19 cellular contexts compared by ENCODE assay signal in the genomic region with DNA sequence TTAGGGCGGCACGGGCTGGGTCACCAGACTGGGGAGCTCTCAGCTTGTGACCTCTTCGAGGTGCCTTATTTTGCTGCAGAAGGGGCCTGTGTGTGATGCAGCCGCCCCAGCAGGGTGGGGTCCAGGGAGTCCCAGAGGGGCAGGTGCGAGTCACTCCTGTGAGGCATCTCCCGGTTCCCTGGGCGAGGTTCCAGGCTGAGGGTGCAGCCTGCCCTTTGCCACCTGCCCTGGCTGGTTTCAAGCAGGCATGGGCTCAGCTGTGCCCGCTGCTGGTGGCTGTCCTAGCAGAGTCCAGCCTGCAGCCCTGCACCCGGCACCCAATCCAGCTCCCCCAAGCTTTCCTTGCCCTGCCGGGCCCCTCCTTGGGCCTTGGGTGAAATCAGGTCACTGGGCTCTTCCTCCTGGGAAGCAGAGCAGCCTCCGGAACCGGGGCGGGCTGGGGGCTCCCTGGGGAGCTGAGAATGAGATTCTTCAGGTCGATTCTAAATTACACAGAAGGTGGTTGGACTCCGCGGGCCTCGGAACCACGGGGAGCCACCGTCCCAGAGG.
DNase-seq lines count a peak whose midpoint lies in the region; ATAC-seq and TF ChIP-seq lines count a peak whose summit lies in the region.
"Had no signal": no experiment of that assay in that cellular context is flagged by ENCODE, and none has a peak within 500 bp of the region (broad histone marks: within the 10 kb centered on the region; RNA-seq: fewer than 3 reads in every experiment).

No MANE protein-coding gene starts in this region.

- TF ChIP-seq CTCF in HEK293 (tag by site-specific recombination; IDR thresholded peaks at IDR 0.05) (no peak), endodermal cell (conservative IDR thresholded peaks at IDR 0.05) (no peak)

- CTCF ChIA-PET in HEK293 (lab: Yijun Ruan, JAX) = interaction anchor here (0.6 to 0.7 kb wide), 2 partner anchors 43 to 333 kb away, joined by 3 to 4 read pairs; no protein-coding TSS in a partner anchor

- ATAC-seq in HG03378 (IDR thresholded peaks at IDR 0.05; ENCODE audit: unreplicated experiment) = no peak
- ATAC-seq: natural killer cell treated with Interleukin-12 subunit alpha and Interleukin-12 subunit beta and Interleukin-15 and Interleukin-18, amount 100 ng/mL, for 72 hours; stimulated activated naive CD8-positive, alpha-beta T cell treated with anti-CD3 and anti-CD28 coated beads, Interleukin-15, Interleukin-2, amounts not matched to agents 100 U/mL and 50 U/mL, for 24 hours; T-cell had no signal

- H3K9me3 Mint-ChIP-seq in endodermal cell = no peaks in the 10 kb centered on the region
- H3K9me3 Mint-ChIP-seq: CD4-positive, CD25-positive, alpha-beta regulatory T cell; immature natural killer cell; natural killer cell treated with Interleukin-12 subunit alpha and Interleukin-12 subunit beta and Interleukin-15 and Interleukin-18, amount 100 ng/mL, for 72 hours; T-cell had no signal

- 85 to 89% methylated on average over 16 to 19 of the region's 19 CpGs for WGBS in endodermal cell (ENCODE audit: insufficient coverage in 1 of 2, insufficient read length in 1 of 2), 2 experiments

- H3K27ac ChIP-seq in HEK293 (ENCODE audit: extremely low read depth, low read depth, low read length) (no peak overlapping the region), endodermal cell (ENCODE audit: low read depth, low read length) (no peak overlapping the region)

- H3K36me3 ChIP-seq in HEK293 (ENCODE audit: control insufficient read depth in 2 of 2, insufficient read depth in 1 of 2, low read length in 2 of 2) = no peaks in the 10 kb centered on the region
- no peaks in the 10 kb centered on the region for H3K36me3 ChIP-seq in endodermal cell (ENCODE audit: control insufficient read depth, insufficient read depth, low read length)
- H3K36me3 ChIP-seq: tibial artery had no signal

- no peak overlapping the region for H3K4me3 Mint-ChIP-seq in endodermal cell
- H3K4me3 Mint-ChIP-seq: activated naive CD8-positive, alpha-beta T cell; CD4-positive, CD25-positive, alpha-beta regulatory T cell; immature natural killer cell; natural killer cell treated with Interleukin-12 subunit alpha and Interleukin-12 subunit beta and Interleukin-15 and Interleukin-18, amount 100 ng/mL, for 72 hours; T-cell had no signal

- H3K27ac Mint-ChIP-seq in endodermal cell = no peak overlapping the region
- H3K27ac Mint-ChIP-seq: activated naive CD8-positive, alpha-beta T cell; CD4-positive, CD25-positive, alpha-beta regulatory T cell; immature natural killer cell; natural killer cell treated with Interleukin-12 subunit alpha and Interleukin-12 subunit beta and Interleukin-15 and Interleukin-18, amount 100 ng/mL, for 72 hours; T-cell had no signal

- no peak overlapping the region for H3K9ac ChIP-seq in endodermal cell (ENCODE audit: extremely low read depth, low read length, poor library complexity, severe bottlenecking)

- H3K27me3 Mint-ChIP-seq in endodermal cell (ENCODE audit: insufficient read depth) = peaks cover 4% of the 10 kb centered on the region
- H3K27me3 Mint-ChIP-seq: activated naive CD8-positive, alpha-beta T cell; CD4-positive, CD25-positive, alpha-beta regulatory T cell; natural killer cell treated with Interleukin-12 subunit alpha and Interleukin-12 subunit beta and Interleukin-15 and Interleukin-18, amount 100 ng/mL, for 72 hours had no signal

- no peaks in the 10 kb centered on the region for H3K4me1 Mint-ChIP-seq in endodermal cell

- POLR2A ChIA-PET in HEK293 (lab: Yijun Ruan, JAX) = no interaction called here

- no peaks in the 10 kb centered on the region for H3K27me3 ChIP-seq in endodermal cell (ENCODE audit: control insufficient read depth, insufficient read depth, low read length, poor library complexity, severe bottlenecking)

- H3K4me1 ChIP-seq in HEK293 (ENCODE audit: control insufficient read depth, insufficient read depth, low read length) = no peaks in the 10 kb centered on the region
- H3K4me1 ChIP-seq in endodermal cell (ENCODE audit: control insufficient read depth, insufficient read depth, low read length) = no peaks in the 10 kb centered on the region

- H3K9me3 ChIP-seq in HEK293 (ENCODE audit: control insufficient read depth, insufficient read depth, low read depth, low read length) (no peaks in the 10 kb centered on the region), endodermal cell (ENCODE audit: control insufficient read depth, low read length) (no peaks in the 10 kb centered on the region)
- H3K9me3 ChIP-seq: tibial artery had no signal

- DNase-seq in A172 (ENCODE audit: low spot score) (peak; percentile 21), endodermal cell (peak; percentile 38), mucosa of gallbladder (ENCODE audit: low spot score) (peak; percentile 81), NCI-H345 (lab: John Stamatoyannopoulos, UW) (no peak), SKM-1 treated with dmso at 0.1 percent for 144 hours (lab: John Stamatoyannopoulos, UW; ENCODE audit: unreplicated experiment) (no peak), NCI-H82 (lab: John Stamatoyannopoulos, UW) (no peak)
- DNase-seq: activated CD4-positive, alpha-beta T cell treated with anti-CD3 and anti-CD28 coated beads for 48 hours; CD4-positive, CD25-positive, alpha-beta regulatory T cell; immature natural killer cell; NCI-H1930; NCI-H510A treated with DMSO at 0.1 percent for 48 hours; stimulated activated CD4-positive, alpha-beta T cell treated with anti-CD3 and anti-CD28 coated beads, Interleukin-2, amount 100 ng/mL, for 48 hours; stimulated activated naive CD8-positive, alpha-beta T cell treated with anti-CD3 and anti-CD28 coated beads, Interleukin-15, Interleukin-2, amounts not matched to agents 100 U/mL and 50 U/mL, for 24 hours; T-cell; tibial artery had no signal

- H3K36me3 Mint-ChIP-seq in endodermal cell (ENCODE audit: low read depth) = no peaks in the 10 kb centered on the region
- H3K36me3 Mint-ChIP-seq: activated naive CD8-positive, alpha-beta T cell; CD4-positive, CD25-positive, alpha-beta regulatory T cell; immature natural killer cell; natural killer cell treated with Interleukin-12 subunit alpha and Interleukin-12 subunit beta and Interleukin-15 and Interleukin-18, amount 100 ng/mL, for 72 hours; T-cell had no signal

- H3K4me3 ChIP-seq in HEK293 (ENCODE audit: low read depth, low read length) (no peak overlapping the region), endodermal cell (ENCODE audit: low read length) (no peak overlapping the region)
- H3K4me3 ChIP-seq: tibial artery had no signal

TF ChIP-seq in HEK293, 187 proteins besides CTCF, POLR2A, EP300 and RAD21:
- TF ChIP-seq ZIC2 (tag by site-specific recombination; IDR thresholded peaks at IDR 0.05) (0 out of 2 replicates have a peak, but pooled peaks have one; percentile 8), GLIS2 (tag by site-specific recombination; IDR thresholded peaks at IDR 0.05) (peak; percentile 32; the same call in 1 of the 2 replicates), BCL11B (tag by site-specific recombination; IDR thresholded peaks at IDR 0.05; ENCODE audit: low read depth) (no peak), KLF1 (tag by site-specific recombination; IDR thresholded peaks at IDR 0.05) (peak; percentile 99)
- TF ChIP-seq, protein P1, sequence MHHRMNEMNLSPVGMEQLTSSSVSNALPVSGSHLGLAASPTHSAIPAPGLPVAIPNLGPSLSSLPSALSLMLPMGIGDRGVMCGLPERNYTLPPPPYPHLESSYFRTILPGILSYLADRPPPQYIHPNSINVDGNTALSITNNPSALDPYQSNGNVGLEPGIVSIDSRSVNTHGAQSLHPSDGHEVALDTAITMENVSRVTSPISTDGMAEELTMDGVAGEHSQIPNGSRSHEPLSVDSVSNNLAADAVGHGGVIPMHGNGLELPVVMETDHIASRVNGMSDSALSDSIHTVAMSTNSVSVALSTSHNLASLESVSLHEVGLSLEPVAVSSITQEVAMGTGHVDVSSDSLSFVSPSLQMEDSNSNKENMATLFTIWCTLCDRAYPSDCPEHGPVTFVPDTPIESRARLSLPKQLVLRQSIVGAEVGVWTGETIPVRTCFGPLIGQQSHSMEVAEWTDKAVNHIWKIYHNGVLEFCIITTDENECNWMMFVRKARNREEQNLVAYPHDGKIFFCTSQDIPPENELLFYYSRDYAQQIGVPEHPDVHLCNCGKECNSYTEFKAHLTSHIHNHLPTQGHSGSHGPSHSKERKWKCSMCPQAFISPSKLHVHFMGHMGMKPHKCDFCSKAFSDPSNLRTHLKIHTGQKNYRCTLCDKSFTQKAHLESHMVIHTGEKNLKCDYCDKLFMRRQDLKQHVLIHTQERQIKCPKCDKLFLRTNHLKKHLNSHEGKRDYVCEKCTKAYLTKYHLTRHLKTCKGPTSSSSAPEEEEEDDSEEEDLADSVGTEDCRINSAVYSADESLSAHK (tag by site-specific recombination; IDR thresholded peaks at IDR 0.05) = no peak
- TF ChIP-seq, protein P2, sequence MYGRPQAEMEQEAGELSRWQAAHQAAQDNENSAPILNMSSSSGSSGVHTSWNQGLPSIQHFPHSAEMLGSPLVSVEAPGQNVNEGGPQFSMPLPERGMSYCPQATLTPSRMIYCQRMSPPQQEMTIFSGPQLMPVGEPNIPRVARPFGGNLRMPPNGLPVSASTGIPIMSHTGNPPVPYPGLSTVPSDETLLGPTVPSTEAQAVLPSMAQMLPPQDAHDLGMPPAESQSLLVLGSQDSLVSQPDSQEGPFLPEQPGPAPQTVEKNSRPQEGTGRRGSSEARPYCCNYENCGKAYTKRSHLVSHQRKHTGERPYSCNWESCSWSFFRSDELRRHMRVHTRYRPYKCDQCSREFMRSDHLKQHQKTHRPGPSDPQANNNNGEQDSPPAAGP (tag by site-specific recombination; IDR thresholded peaks at IDR 0.05) = peak; percentile 90

Comparison
In these comparisons a context has a peak if more than half of its experiments do, and no peak if none do; other contexts are left out.
1. DNase-seq: peak in A172 (single experiment), endodermal cell (single experiment) and mucosa of gallbladder (single experiment); none in NCI-H345 (single experiment), SKM-1 treated with dmso at 0.1 percent for 144 hours (single experiment) and NCI-H82 (single experiment).